In genomic region chr2:86213699-86214502, GRCh38 we compare ENCODE assay signal across 14 cellular contexts.
DNase-seq lines count a peak whose midpoint lies in the region; ATAC-seq and TF ChIP-seq lines count a peak whose summit lies in the region.
"Had no signal": no experiment of that assay in that cellular context is flagged by ENCODE, and none has a peak within 500 bp of the region (broad histone marks: within the 10 kb centered on the region; RNA-seq: fewer than 3 reads in every experiment).

No MANE protein-coding gene starts in this region.

- no peak overlapping the region for H3K4me3 Mint-ChIP-seq in nephron

- peaks cover 27% of the 10 kb centered on the region for H3K4me1 Mint-ChIP-seq in nephron

- peak overlapping the region; percentile 23 for H3K27ac ChIP-seq in cingulate gyrus (ENCODE audit: low read depth, low read length)
- H3K27ac ChIP-seq: uterus had no signal

- ATAC-seq in GM19455 (IDR thresholded peaks at IDR 0.05; ENCODE audit: unreplicated experiment) = no peak
- ATAC-seq: Right ventricle myocardium inferior had no signal

- H3K9me3 Mint-ChIP-seq in nephron = no peaks in the 10 kb centered on the region

- peak overlapping the region; percentile 37 to 74 (median 46) for H3K27ac Mint-ChIP-seq in nephron

- peak; percentile 16 for DNase-seq in NCI-H510A treated with DMSO at 0.1 percent for 48 hours (lab: John Stamatoyannopoulos, UW)
- no peak for DNase-seq in NCI-H510A (lab: John Stamatoyannopoulos, UW)
- DNase-seq in NCI-H2029 (lab: John Stamatoyannopoulos, UW) = peak; percentile 33
- no peak for DNase-seq in SHP77 (lab: John Stamatoyannopoulos, UW)
- no peak for DNase-seq in epidermal melanocyte (ENCODE audit: insufficient read length, low spot score)
- DNase-seq: activated T-cell treated with anti-CD3 and anti-CD28 coated beads, Interleukin-2, amount 50 U/mL, for 48 hours; DMS153; hypothalamus; NCI-H526; uterus had no signal

- TF ChIP-seq CTCF in nephron (IDR thresholded peaks at IDR 0.05; ENCODE audit: unreplicated experiment in 3 of 3) = no peak

- peaks cover 45% of the 10 kb centered on the region for H3K36me3 Mint-ChIP-seq in nephron (ENCODE audit: low read depth)

- H3K27me3 Mint-ChIP-seq in nephron (ENCODE audit: low read depth) = no peaks in the 10 kb centered on the region

Comparison
In these comparisons a context has a peak if more than half of its experiments do, and no peak if none do; other contexts are left out.
1. DNase-seq: peak in NCI-H510A treated with DMSO at 0.1 percent for 48 hours (single experiment) and NCI-H2029 (single experiment); none in NCI-H510A (single experiment), SHP77 (0 of 2) and epidermal melanocyte (single experiment).